ENCODE assay signal across 8 cellular contexts in the genomic region with DNA sequence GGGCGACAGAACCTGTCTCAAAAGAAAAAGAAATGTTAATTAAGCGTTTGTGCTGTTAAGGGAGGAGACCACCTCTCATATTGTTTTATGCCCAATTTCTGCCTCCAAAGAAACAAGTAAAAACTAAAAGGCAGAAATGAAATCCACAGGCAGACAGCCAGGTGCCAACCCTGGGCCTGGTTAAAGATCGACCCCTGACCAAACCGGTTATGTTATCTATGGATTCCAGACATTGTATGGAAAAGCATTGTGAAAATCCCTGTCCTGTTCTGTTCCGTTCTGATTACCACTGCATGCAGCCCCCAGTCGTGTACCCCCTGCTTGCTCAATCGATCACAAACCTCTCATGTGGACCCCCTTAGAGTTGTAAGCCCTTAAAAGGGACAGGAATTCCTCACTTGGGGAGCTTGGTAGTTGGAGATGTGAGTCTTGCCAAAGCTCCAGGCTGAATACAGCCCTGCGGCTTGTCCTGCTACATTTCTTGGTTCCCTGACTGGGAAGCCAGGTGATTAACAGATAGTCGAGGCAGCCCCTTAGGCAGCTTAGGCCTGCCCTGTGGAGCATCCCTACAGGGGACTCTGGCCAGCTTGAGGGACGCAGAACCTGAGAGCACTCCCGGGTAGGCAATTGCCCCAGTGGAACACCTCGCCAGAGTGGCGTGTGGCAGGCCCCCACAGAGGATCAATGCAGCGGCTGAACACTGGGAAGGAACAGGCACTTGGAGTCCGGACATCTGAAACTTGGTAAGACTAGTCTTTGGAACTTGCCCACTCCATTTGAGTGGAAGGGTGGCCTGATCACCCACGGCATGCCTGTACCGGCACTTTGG. TPM values are rescaled to one million over a fixed set of nuclear protein-coding genes. Genes with fewer than 3 reads are reported as not detected.
DNase-seq lines count a peak whose midpoint lies in the region; ATAC-seq and TF ChIP-seq lines count a peak whose summit lies in the region.

No MANE protein-coding gene starts in this region.

- peaks cover 0 to 9% of the 10 kb centered on the region in 2 donors for H3K36me3 ChIP-seq in left lung
- H3K36me3 ChIP-seq in subcutaneous abdominal adipose tissue (ENCODE audit: control insufficient read depth in 5 of 5, insufficient read depth in 5 of 5, low read length in 5 of 5): peaks cover 0 to 15% (median 5%) of the 10 kb centered on the region in 5 donors

- peak overlapping the region; percentile 73 to 77 for H3K27ac ChIP-seq in left lung
- no peak overlapping the region for H3K27ac ChIP-seq in subcutaneous abdominal adipose tissue (ENCODE audit: low read depth, low read length)

- H3K36me3 Mint-ChIP-seq in T-helper 2 cell treated with Interferon-gamma antibody and Interleukin-4, amounts not matched to agents 5 μg/mL and 100 μg/mL, for 36 hours (ENCODE audit: low read depth): peaks cover 28% of the 10 kb centered on the region
- peaks cover 38% of the 10 kb centered on the region for H3K36me3 Mint-ChIP-seq in activated T-helper 2 cell treated with anti-CD3 and anti-CD28 coated beads, Interferon-gamma antibody, Interleukin-2, Interleukin-4, amounts not matched to agents 10 μg/mL and 5 μg/mL and 100 μg/mL, durations not matched to agents 14 hours and 24 hours and 36 hours (ENCODE audit: low read depth)

- peak overlapping the region; percentile 91 for H3K27ac Mint-ChIP-seq in T-helper 2 cell treated with Interferon-gamma antibody and Interleukin-4, amounts not matched to agents 5 μg/mL and 100 μg/mL, for 36 hours
- H3K27ac Mint-ChIP-seq in activated T-helper 2 cell treated with anti-CD3 and anti-CD28 coated beads, Interferon-gamma antibody, Interleukin-2, Interleukin-4, amounts not matched to agents 10 μg/mL and 5 μg/mL and 100 μg/mL, durations not matched to agents 14 hours and 24 hours and 36 hours: peak overlapping the region; percentile 84

- H3K4me3 Mint-ChIP-seq in T-helper 2 cell treated with Interferon-gamma antibody and Interleukin-4, amounts not matched to agents 5 μg/mL and 100 μg/mL, for 36 hours: peak overlapping the region; percentile 94
- peak overlapping the region; percentile 89 for H3K4me3 Mint-ChIP-seq in activated T-helper 2 cell treated with anti-CD3 and anti-CD28 coated beads, Interferon-gamma antibody, Interleukin-2, Interleukin-4, amounts not matched to agents 10 μg/mL and 5 μg/mL and 100 μg/mL, durations not matched to agents 14 hours and 24 hours and 36 hours (ENCODE audit: low read depth)

- ATAC-seq in left lung: no peak

- peaks cover 35% of the 10 kb centered on the region for H3K4me1 Mint-ChIP-seq in T-helper 2 cell treated with Interferon-gamma antibody and Interleukin-4, amounts not matched to agents 5 μg/mL and 100 μg/mL, for 36 hours (ENCODE audit: low read depth)
- peaks cover 40% of the 10 kb centered on the region for H3K4me1 Mint-ChIP-seq in activated T-helper 2 cell treated with anti-CD3 and anti-CD28 coated beads, Interferon-gamma antibody, Interleukin-2, Interleukin-4, amounts not matched to agents 10 μg/mL and 5 μg/mL and 100 μg/mL, durations not matched to agents 14 hours and 24 hours and 36 hours (ENCODE audit: low read depth)

- TF ChIP-seq CTCF in left lung (IDR thresholded peaks at IDR 0.05): no peak

- H3K9ac ChIP-seq in subcutaneous abdominal adipose tissue (ENCODE audit: low read length in 5 of 5): peak overlapping the region in 2 of 5 donors; percentile 95 to 96

- H3K4me1 ChIP-seq in left lung (peaks cover 29 to 39% of the 10 kb centered on the region in 2 donors), subcutaneous abdominal adipose tissue (ENCODE audit: control insufficient read depth in 5 of 5, insufficient read depth in 5 of 5, low read length in 5 of 5) (peaks cover 4 to 31% (median 27%) of the 10 kb centered on the region in 5 donors)

- H3K9me3 ChIP-seq in left lung (no peaks in the 10 kb centered on the region), subcutaneous abdominal adipose tissue (ENCODE audit: control insufficient read depth in 5 of 5, low read length in 5 of 5) (no peaks in the 10 kb centered on the region)

- intact Hi-C loops in activated T-helper 2 cell treated with anti-CD3 and anti-CD28 coated beads, Interferon-gamma antibody, Interleukin-2, Interleukin-4, amounts not matched to agents 10 μg/mL and 5 μg/mL and 100 μg/mL, durations not matched to agents 14 hours and 24 hours and 36 hours (cut with micrococcal nuclease): loop anchor here (2.0 to 10.0 kb wide), 2 partner anchors 47 to 241 kb away; a partner anchor contains a TSS
- intact Hi-C loops in left lung (cut with DNase I): no loop called here

- DNase-seq in T-helper 2 cell treated with Interferon-gamma antibody and Interleukin-4, amounts not matched to agents 5 μg/mL and 100 μg/mL, for 36 hours (ENCODE audit: low spot score): no peak
- DNase-seq in T-helper 2 cell (no peak), left lung (no peak), NCI-H1436 (lab: John Stamatoyannopoulos, UW) (no peak), Kasumi-1 (lab: John Stamatoyannopoulos, UW) (no peak), hippocampal formation (lab: John Stamatoyannopoulos, UW) (no peak)
- DNase-seq in activated T-helper 2 cell treated with anti-CD3 and anti-CD28 coated beads, Interferon-gamma antibody, Interleukin-2, Interleukin-4, amounts not matched to agents 10 μg/mL and 5 μg/mL and 100 μg/mL, durations not matched to agents 14 hours and 24 hours and 36 hours (ENCODE audit: low spot score): no peak

- H3K27me3 ChIP-seq in left lung (no peaks in the 10 kb centered on the region), subcutaneous abdominal adipose tissue (ENCODE audit: control insufficient read depth in 5 of 5, insufficient read depth in 4 of 5, low read length in 5 of 5) (no peaks in the 10 kb centered on the region)

- H3K4me3 ChIP-seq in left lung (peak overlapping the region; percentile 76 to 82), subcutaneous abdominal adipose tissue (ENCODE audit: low read depth in 1 of 5, low read length in 5 of 5) (peak overlapping the region; percentile 55 to 99 (median 97))

- H3K27me3 Mint-ChIP-seq in T-helper 2 cell treated with Interferon-gamma antibody and Interleukin-4, amounts not matched to agents 5 μg/mL and 100 μg/mL, for 36 hours (ENCODE audit: low read depth): no peaks in the 10 kb centered on the region
- no peaks in the 10 kb centered on the region for H3K27me3 Mint-ChIP-seq in activated T-helper 2 cell treated with anti-CD3 and anti-CD28 coated beads, Interferon-gamma antibody, Interleukin-2, Interleukin-4, amounts not matched to agents 10 μg/mL and 5 μg/mL and 100 μg/mL, durations not matched to agents 14 hours and 24 hours and 36 hours (ENCODE audit: low read depth)

- H3K9me3 Mint-ChIP-seq in T-helper 2 cell treated with Interferon-gamma antibody and Interleukin-4, amounts not matched to agents 5 μg/mL and 100 μg/mL, for 36 hours: no peaks in the 10 kb centered on the region
- no peaks in the 10 kb centered on the region for H3K9me3 Mint-ChIP-seq in activated T-helper 2 cell treated with anti-CD3 and anti-CD28 coated beads, Interferon-gamma antibody, Interleukin-2, Interleukin-4, amounts not matched to agents 10 μg/mL and 5 μg/mL and 100 μg/mL, durations not matched to agents 14 hours and 24 hours and 36 hours

RNA-seq across cellular contexts. Expression of a gene that starts 0.7 kb away (rescaled TPM):
- total RNA-seq in activated T-helper 2 cell treated with anti-CD3 and anti-CD28 coated beads, Interferon-gamma antibody, Interleukin-2, Interleukin-4, amounts not matched to agents 10 μg/mL and 5 μg/mL and 100 μg/mL, durations not matched to agents 14 hours and 24 hours and 36 hours: 7.2 and 8.5 TPM in 2 replicates
- total RNA-seq in left lung: 10 to 100 TPM; 11.2 to 15.7 TPM

RNA-seq across cellular contexts. Expression of a gene that starts 14.6 kb away (rescaled TPM):
- 20.8 and 21.3 TPM in 2 replicates for total RNA-seq in activated T-helper 2 cell treated with anti-CD3 and anti-CD28 coated beads, Interferon-gamma antibody, Interleukin-2, Interleukin-4, amounts not matched to agents 10 μg/mL and 5 μg/mL and 100 μg/mL, durations not matched to agents 14 hours and 24 hours and 36 hours
- total RNA-seq in left lung: 10 to 100 TPM; 12.9 to 20.1 TPM

RNA-seq across cellular contexts. Expression of a gene that starts 34.2 kb away (rescaled TPM):
- 29.7 and 32.1 TPM in 2 replicates for total RNA-seq in activated T-helper 2 cell treated with anti-CD3 and anti-CD28 coated beads, Interferon-gamma antibody, Interleukin-2, Interleukin-4, amounts not matched to agents 10 μg/mL and 5 μg/mL and 100 μg/mL, durations not matched to agents 14 hours and 24 hours and 36 hours
- total RNA-seq in left lung: 10 to 100 TPM; 31.4 to 34.0 TPM

RNA-seq across cellular contexts. Expression of a gene that starts 46.0 kb away (rescaled TPM):
- 11.4 and 13.4 TPM in 2 replicates for total RNA-seq in activated T-helper 2 cell treated with anti-CD3 and anti-CD28 coated beads, Interferon-gamma antibody, Interleukin-2, Interleukin-4, amounts not matched to agents 10 μg/mL and 5 μg/mL and 100 μg/mL, durations not matched to agents 14 hours and 24 hours and 36 hours
- 10 to 100 TPM; 13.2 to 15.3 TPM for total RNA-seq in left lung
